Comparison of ENCODE assay signal across 1 cellular context in genomic region chr6:27882624-27883023, GRCh38.
TF ChIP-seq lines count a peak whose summit lies in the region.

No MANE protein-coding gene starts in this region.

TF ChIP-seq in GM23338, 12 proteins besides CTCF, POLR2A, EP300 and RAD21 (continued from another document):
- TF ChIP-seq ZNF462 (CRISPR knock-in tag; IDR thresholded peaks at IDR 0.05): no peak
- TF ChIP-seq ZNF114 (CRISPR knock-in tag; IDR thresholded peaks at IDR 0.05): no peak
- no peak for TF ChIP-seq POLR2AphosphoS5 (IDR thresholded peaks at IDR 0.05; ENCODE audit: low read depth)
- TF ChIP-seq, protein P1, sequence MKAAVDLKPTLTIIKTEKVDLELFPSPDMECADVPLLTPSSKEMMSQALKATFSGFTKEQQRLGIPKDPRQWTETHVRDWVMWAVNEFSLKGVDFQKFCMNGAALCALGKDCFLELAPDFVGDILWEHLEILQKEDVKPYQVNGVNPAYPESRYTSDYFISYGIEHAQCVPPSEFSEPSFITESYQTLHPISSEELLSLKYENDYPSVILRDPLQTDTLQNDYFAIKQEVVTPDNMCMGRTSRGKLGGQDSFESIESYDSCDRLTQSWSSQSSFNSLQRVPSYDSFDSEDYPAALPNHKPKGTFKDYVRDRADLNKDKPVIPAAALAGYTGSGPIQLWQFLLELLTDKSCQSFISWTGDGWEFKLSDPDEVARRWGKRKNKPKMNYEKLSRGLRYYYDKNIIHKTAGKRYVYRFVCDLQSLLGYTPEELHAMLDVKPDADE (IDR thresholded peaks at IDR 0.05): no peak
- TF ChIP-seq REST (IDR thresholded peaks at IDR 0.05; ENCODE audit: unreplicated experiment): no peak
